In the genomic region with DNA sequence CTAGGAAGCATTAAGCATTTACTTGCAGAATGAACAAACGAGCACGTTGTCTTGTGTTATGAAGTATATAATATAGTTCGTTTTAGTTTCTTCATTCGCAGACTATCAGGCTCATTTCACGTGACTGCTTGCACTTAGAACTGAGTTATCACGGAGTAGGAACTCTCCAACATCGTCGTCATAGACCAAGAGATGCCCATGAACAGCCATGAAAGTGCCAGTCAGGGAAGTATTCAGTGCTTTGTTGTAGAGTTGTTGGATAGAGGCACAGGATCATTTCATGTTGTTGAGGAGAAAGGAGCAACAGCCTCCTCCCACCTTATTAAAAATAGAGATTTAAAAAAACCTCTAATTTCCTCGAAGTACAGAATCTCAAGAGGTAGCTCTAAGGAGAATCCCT, we compare ENCODE assay signal across 8 cellular contexts. TPM values are rescaled to one million over a fixed set of nuclear protein-coding genes. Genes with fewer than 3 reads are reported as not detected.
A peak's percentile ranks its signal among the peaks of the same experiment; 100 is the strongest.
DNase-seq lines count a peak whose midpoint lies in the region; ATAC-seq and TF ChIP-seq lines count a peak whose summit lies in the region.

No MANE protein-coding gene starts in this region.

- no peaks in the 10 kb centered on the region for H3K9me3 ChIP-seq in CD4-positive, alpha-beta memory T cell (ENCODE audit: control insufficient read depth in 1 of 2, low read length in 2 of 2)

- no peak for ATAC-seq in central memory CD8-positive, alpha-beta T cell (replicated peaks; ENCODE audit: extremely low read depth, poor library complexity, severe bottlenecking)
- ATAC-seq in GM19467 (IDR thresholded peaks at IDR 0.05; ENCODE audit: unreplicated experiment): no peak

- H3K27me3 Mint-ChIP-seq in CD4-positive, alpha-beta memory T cell: peaks cover 18 to 26% of the 10 kb centered on the region in 2 donors
- H3K27me3 Mint-ChIP-seq in IgD-negative memory B cell (peaks cover 4% of the 10 kb centered on the region), nephron progenitor cell (ENCODE audit: low read depth, poor library complexity) (peaks cover 84% of the 10 kb centered on the region)
- H3K27me3 Mint-ChIP-seq in central memory CD8-positive, alpha-beta T cell: peaks cover 18% of the 10 kb centered on the region

- H3K9me3 Mint-ChIP-seq in CD4-positive, alpha-beta memory T cell: no peaks in the 10 kb centered on the region
- H3K9me3 Mint-ChIP-seq in IgD-negative memory B cell (no peaks in the 10 kb centered on the region), nephron progenitor cell (peaks cover 5% of the 10 kb centered on the region)
- no peaks in the 10 kb centered on the region for H3K9me3 Mint-ChIP-seq in central memory CD8-positive, alpha-beta T cell

- H3K4me3 ChIP-seq in CD4-positive, alpha-beta memory T cell (ENCODE audit: low read length in 2 of 2): peak overlapping the region in 1 of 2 donors; percentile 47

- H3K27ac Mint-ChIP-seq in CD4-positive, alpha-beta memory T cell: peak overlapping the region; percentile 59 to 83 (median 67)
- peak overlapping the region in 1 of 3 donors; percentile 71 for H3K27ac Mint-ChIP-seq in IgD-negative memory B cell
- H3K27ac Mint-ChIP-seq in central memory CD8-positive, alpha-beta T cell (ENCODE audit: low read depth): no peak overlapping the region
- H3K27ac Mint-ChIP-seq in nephron progenitor cell: no peak overlapping the region

- DNase-seq in CD4-positive, alpha-beta memory T cell: no peak
- no peak for DNase-seq in central memory CD8-positive, alpha-beta T cell (ENCODE audit: low spot score in 2 of 2)
- no peak for DNase-seq in nephron progenitor cell
- no peak for DNase-seq in SKM-1 (lab: John Stamatoyannopoulos, UW; ENCODE audit: unreplicated experiment)
- DNase-seq in NCI-H2171 treated with DMSO at 0.1 percent for 48 hours (lab: John Stamatoyannopoulos, UW): no peak
- no peak for DNase-seq in NCI-H146 (lab: John Stamatoyannopoulos, UW)

- H3K36me3 ChIP-seq in CD4-positive, alpha-beta memory T cell (ENCODE audit: insufficient read depth, low read length): no peaks in the 10 kb centered on the region

- peaks cover 30% of the 10 kb centered on the region for H3K27me3 ChIP-seq in CD4-positive, alpha-beta memory T cell (ENCODE audit: insufficient read depth, low read length)

- no peak for TF ChIP-seq CTCF in nephron progenitor cell (IDR thresholded peaks at IDR 0.05)

- CTCF ChIA-PET in CD4-positive, alpha-beta memory T cell (lab: Charles Lee; ENCODE audit: partially characterized antibody): interaction anchor here (0.6 to 2.4 kb wide), 6 partner anchors 9 to 506 kb away, joined by 3 to 12 read pairs (median 4); no protein-coding TSS in a partner anchor

- peaks cover 3 to 14% (median 8%) of the 10 kb centered on the region in 4 donors for H3K4me1 Mint-ChIP-seq in CD4-positive, alpha-beta memory T cell
- H3K4me1 Mint-ChIP-seq in IgD-negative memory B cell (peaks cover 8 to 13% (median 11%) of the 10 kb centered on the region in 3 donors), nephron progenitor cell (peaks cover 13% of the 10 kb centered on the region)
- H3K4me1 Mint-ChIP-seq in central memory CD8-positive, alpha-beta T cell: peaks cover 6% of the 10 kb centered on the region

- intact Hi-C loops in CD4-positive, alpha-beta memory T cell (cut with micrococcal nuclease): loop anchor here (2.0 to 5.0 kb wide), 2 partner anchors 228 to 505 kb away; no protein-coding TSS in a partner anchor

- H3K4me3 Mint-ChIP-seq in CD4-positive, alpha-beta memory T cell: peak overlapping the region; percentile 85 to 96 (median 88)
- H3K4me3 Mint-ChIP-seq in IgD-negative memory B cell (peak overlapping the region; percentile 89 to 97 (median 94)), nephron progenitor cell (peak overlapping the region; percentile 91)
- H3K4me3 Mint-ChIP-seq in central memory CD8-positive, alpha-beta T cell: peak overlapping the region; percentile 96

- POLR2A ChIA-PET in CD4-positive, alpha-beta memory T cell (lab: Charles Lee; ENCODE audit: partially characterized antibody): interaction anchor here (1.3 to 1.7 kb wide), 2 partner anchors 70 to 135 kb away, joined by 4 read pairs; partner anchors contain the start of gene IFT88

- H3K36me3 Mint-ChIP-seq in CD4-positive, alpha-beta memory T cell: peaks cover 0 to 2% of the 10 kb centered on the region in 2 donors
- H3K36me3 Mint-ChIP-seq in IgD-negative memory B cell (no peaks in the 10 kb centered on the region), nephron progenitor cell (ENCODE audit: low read depth) (peaks cover 6% of the 10 kb centered on the region)
- peaks cover 7% of the 10 kb centered on the region for H3K36me3 Mint-ChIP-seq in central memory CD8-positive, alpha-beta T cell (ENCODE audit: insufficient read depth)

- H3K4me1 ChIP-seq in CD4-positive, alpha-beta memory T cell (ENCODE audit: insufficient read depth, low read length): peaks cover 7% of the 10 kb centered on the region

- no peak overlapping the region for H3K27ac ChIP-seq in CD4-positive, alpha-beta memory T cell (ENCODE audit: low read depth, low read length)

RNA-seq across cellular contexts. Expression of gene IL17D, which starts 1.0 kb away (rescaled TPM):
- total RNA-seq in CD4-positive, alpha-beta memory T cell: not detected
- polyA plus RNA-seq in CD4-positive, alpha-beta memory T cell: not detected
- 0.11 TPM for polyA plus RNA-seq in IgD-negative memory B cell

Comparison
In these comparisons a context has a peak if more than half of its experiments do, and no peak if none do; other contexts are left out.
1. H3K27ac Mint-ChIP-seq: peak in CD4-positive, alpha-beta memory T cell (7 of 7); none in central memory CD8-positive, alpha-beta T cell (single experiment) and nephron progenitor cell (single experiment).
2. Peak in every context shown above with its lines, with median percentiles within 50 percentile points of each other: H3K4me3 Mint-ChIP-seq.